18 cellular contexts compared by ENCODE assay signal in genomic region chr19:30026933-30027332, GRCh38.
DNase-seq lines count a peak whose midpoint lies in the region; ATAC-seq and TF ChIP-seq lines count a peak whose summit lies in the region.
"Had no signal": no experiment of that assay in that cellular context is flagged by ENCODE, and none has a peak within 500 bp of the region (broad histone marks: within the 10 kb centered on the region; RNA-seq: fewer than 3 reads in every experiment).

No MANE protein-coding gene starts in this region.

- BruUV-seq in MCF 10A (replicated peaks; lab: Mats Ljungman, UMichigan) (no TSS peak), mammary epithelial cell (replicated peaks; lab: Mats Ljungman, UMichigan) (no TSS peak)

- CTCF ChIA-PET in MCF 10A (lab: Yijun Ruan, JAX) (interaction anchor here (0.7 to 1.3 kb wide), 2 partner anchors 24 to 166 kb away, joined by 3 read pairs; no protein-coding TSS in a partner anchor), mammary epithelial cell (lab: Charles Lee; ENCODE audit: low non-redundant PET) (no interaction called here), HEK293 (lab: Yijun Ruan, JAX) (no interaction called here), WTC11 (lab: Charles Lee) (no interaction called here)

- H3K36me3 Mint-ChIP-seq in MCF 10A (ENCODE audit: insufficient read depth, unreplicated experiment) (peaks cover 23% of the 10 kb centered on the region), WTC11 (peaks cover 23% of the 10 kb centered on the region)
- peaks cover 77% of the 10 kb centered on the region for H3K36me3 Mint-ChIP-seq in activated T-helper 2 cell treated with anti-CD3 and anti-CD28 coated beads, Interferon-gamma antibody, Interleukin-2, Interleukin-4, amounts not matched to agents 10 μg/mL and 5 μg/mL and 100 μg/mL, durations not matched to agents 14 hours and 24 hours and 36 hours (ENCODE audit: low read depth)

- H3K4me3 Mint-ChIP-seq in MCF 10A (ENCODE audit: unreplicated experiment) (no peak overlapping the region), WTC11 (no peak overlapping the region)
- H3K4me3 Mint-ChIP-seq in activated T-helper 2 cell treated with anti-CD3 and anti-CD28 coated beads, Interferon-gamma antibody, Interleukin-2, Interleukin-4, amounts not matched to agents 10 μg/mL and 5 μg/mL and 100 μg/mL, durations not matched to agents 14 hours and 24 hours and 36 hours (ENCODE audit: low read depth): no peak overlapping the region
- H3K4me3 Mint-ChIP-seq: B cell; CD4-positive, alpha-beta T cell; CD8-positive, alpha-beta T cell had no signal

- H3K4me1 Mint-ChIP-seq in MCF 10A (ENCODE audit: insufficient read depth, unreplicated experiment) (peaks cover 19% of the 10 kb centered on the region), WTC11 (peaks cover 40% of the 10 kb centered on the region)
- H3K4me1 Mint-ChIP-seq in activated T-helper 2 cell treated with anti-CD3 and anti-CD28 coated beads, Interferon-gamma antibody, Interleukin-2, Interleukin-4, amounts not matched to agents 10 μg/mL and 5 μg/mL and 100 μg/mL, durations not matched to agents 14 hours and 24 hours and 36 hours (ENCODE audit: low read depth): peaks cover 24% of the 10 kb centered on the region

- H3K9me3 ChIP-seq in mammary epithelial cell (replicated peaks; ENCODE audit: insufficient read depth, low read length) (no peaks in the 10 kb centered on the region), HEK293 (ENCODE audit: control insufficient read depth, insufficient read depth, low read depth, low read length) (peaks cover 11% of the 10 kb centered on the region)
- H3K9me3 ChIP-seq: Caco-2 had no signal

- in situ Hi-C loops in mammary epithelial cell (cut with MboI; ENCODE audit: low sequenced_read_pairs in 2 of 2): no loop called here

- H3K9me3 Mint-ChIP-seq in MCF 10A (ENCODE audit: unreplicated experiment) (no peaks in the 10 kb centered on the region), WTC11 (peaks cover 3% of the 10 kb centered on the region; the same call in 1 of the 2 replicates)
- peaks cover 10% of the 10 kb centered on the region for H3K9me3 Mint-ChIP-seq in activated T-helper 2 cell treated with anti-CD3 and anti-CD28 coated beads, Interferon-gamma antibody, Interleukin-2, Interleukin-4, amounts not matched to agents 10 μg/mL and 5 μg/mL and 100 μg/mL, durations not matched to agents 14 hours and 24 hours and 36 hours

- H3K27ac ChIP-seq in mammary epithelial cell (ENCODE audit: insufficient read depth, low read depth, low read length) (no peak overlapping the region), HEK293 (ENCODE audit: extremely low read depth, low read depth, low read length) (no peak overlapping the region)
- H3K27ac ChIP-seq: BLaER1 treated with 17β-estradiol and CSF1 and Interleukin-3, amounts not matched to agents 10 nM and 100 nM; C4-2B had no signal

- intact Hi-C loops in MCF 10A (cut with micrococcal nuclease): no loop called here
- intact Hi-C loops in mammary epithelial cell (cut with micrococcal nuclease): no loop called here
- intact Hi-C loops in activated T-helper 2 cell treated with anti-CD3 and anti-CD28 coated beads, Interferon-gamma antibody, Interleukin-2, Interleukin-4, amounts not matched to agents 10 μg/mL and 5 μg/mL and 100 μg/mL, durations not matched to agents 14 hours and 24 hours and 36 hours (cut with micrococcal nuclease): no loop called here

- no peak overlapping the region for H3K9ac ChIP-seq in mammary epithelial cell (ENCODE audit: insufficient read depth, low read length)
- H3K9ac ChIP-seq: BLaER1 treated with 17β-estradiol and CSF1 and Interleukin-3, amounts not matched to agents 10 nM and 100 nM had no signal

- H4K20me1 ChIP-seq in mammary epithelial cell (ENCODE audit: insufficient read depth, low read length): no peaks in the 10 kb centered on the region
- H4K20me1 ChIP-seq: BLaER1 treated with 17β-estradiol and CSF1 and Interleukin-3, amounts not matched to agents 10 nM and 100 nM had no signal

- TF ChIP-seq CTCF in MCF 10A (IDR thresholded peaks at IDR 0.05; ENCODE audit: unreplicated experiment) (no peak), mammary epithelial cell (conservative IDR thresholded peaks at IDR 0.05 in 1 of 2, IDR thresholded peaks at IDR 0.05 in 1 of 2; ENCODE audit: extremely low read depth in 1 of 2, insufficient read depth in 1 of 2, low read depth in 1 of 2, low read length in 2 of 2) (no peak), HEK293 (tag by site-specific recombination; IDR thresholded peaks at IDR 0.05) (no peak), WTC11 (IDR thresholded peaks at IDR 0.05) (no peak)

- POLR2A ChIA-PET in MCF 10A (lab: Yijun Ruan, JAX): no interaction called here
- POLR2A ChIA-PET in HEK293 (lab: Yijun Ruan, JAX): no interaction called here
- POLR2A ChIA-PET in WTC11 (lab: Charles Lee): no interaction called here

- DNase-seq in MCF 10A (ENCODE audit: unreplicated experiment) (no peak), mammary epithelial cell (no peak), WTC11 (ENCODE audit: low spot score) (no peak), NCI-H524 treated with DMSO at 0.1 percent for 48 hours (lab: John Stamatoyannopoulos, UW) (no peak), nucleus accumbens (lab: John Stamatoyannopoulos, UW) (no peak)
- DNase-seq in activated T-helper 2 cell treated with anti-CD3 and anti-CD28 coated beads, Interferon-gamma antibody, Interleukin-2, Interleukin-4, amounts not matched to agents 10 μg/mL and 5 μg/mL and 100 μg/mL, durations not matched to agents 14 hours and 24 hours and 36 hours (ENCODE audit: low spot score): no peak
- DNase-seq: 8988T; AML-193; Caco-2; Calu3; CD4-positive, alpha-beta T cell; CD8-positive, alpha-beta T cell; DMS79 treated with DMSO at 0.1 percent for 48 hours; GF-D8 had no signal

- H3K4me3 ChIP-seq in mammary epithelial cell (replicated peaks in 1 of 3; ENCODE audit: insufficient read depth in 1 of 3, low read depth in 2 of 3, low read length in 3 of 3) (no peak overlapping the region), HEK293 (ENCODE audit: low read depth, low read length) (no peak overlapping the region)
- H3K4me3 ChIP-seq: BLaER1 treated with 17β-estradiol and CSF1 and Interleukin-3, amounts not matched to agents 10 nM and 100 nM had no signal

- dilution Hi-C loops in mammary epithelial cell (cut with HindIII; ENCODE audit: low sequenced_read_pairs): no loop called here

- no peaks in the 10 kb centered on the region for H3K36me3 ChIP-seq in mammary epithelial cell (ENCODE audit: insufficient read depth, low read length)
- H3K36me3 ChIP-seq in HEK293 (ENCODE audit: control insufficient read depth in 2 of 2, insufficient read depth in 1 of 2, low read length in 2 of 2): peaks cover 9 to 59% of the 10 kb centered on the region in 2 experiments

- no peaks in the 10 kb centered on the region for H3K27me3 ChIP-seq in mammary epithelial cell (ENCODE audit: insufficient read depth, low read length)
- H3K27me3 ChIP-seq: BLaER1 treated with 17β-estradiol and CSF1 and Interleukin-3, amounts not matched to agents 10 nM and 100 nM had no signal

- H3K4me2 ChIP-seq in mammary epithelial cell (ENCODE audit: insufficient read depth, low read depth, low read length): no peak overlapping the region
- H3K4me2 ChIP-seq: BLaER1 treated with 17β-estradiol and CSF1 and Interleukin-3, amounts not matched to agents 10 nM and 100 nM had no signal

- H2AFZ ChIP-seq in mammary epithelial cell (ENCODE audit: low read depth, low read length): no peak overlapping the region

- 100% methylated on average over 1 of the region's 1 CpG for WGBS in mammary epithelial cell (ENCODE audit: low coverage, missing lambda C conversion rate)

- H3K4me1 ChIP-seq in mammary epithelial cell (ENCODE audit: insufficient read depth, low read length) (peaks cover 11% of the 10 kb centered on the region), HEK293 (ENCODE audit: control insufficient read depth, insufficient read depth, low read length) (peaks cover 32% of the 10 kb centered on the region)
- H3K4me1 ChIP-seq: Caco-2 had no signal

- H3K27ac Mint-ChIP-seq in MCF 10A (ENCODE audit: low read depth, unreplicated experiment): peak overlapping the region; percentile 16
- no peak overlapping the region for H3K27ac Mint-ChIP-seq in WTC11
- no peak overlapping the region for H3K27ac Mint-ChIP-seq in activated T-helper 2 cell treated with anti-CD3 and anti-CD28 coated beads, Interferon-gamma antibody, Interleukin-2, Interleukin-4, amounts not matched to agents 10 μg/mL and 5 μg/mL and 100 μg/mL, durations not matched to agents 14 hours and 24 hours and 36 hours
- H3K27ac Mint-ChIP-seq: B cell; CD4-positive, alpha-beta T cell; CD8-positive, alpha-beta T cell had no signal

- H3K27me3 Mint-ChIP-seq in MCF 10A (ENCODE audit: insufficient read depth, unreplicated experiment) (no peaks in the 10 kb centered on the region), WTC11 (ENCODE audit: low read depth) (no peaks in the 10 kb centered on the region)
- no peaks in the 10 kb centered on the region for H3K27me3 Mint-ChIP-seq in activated T-helper 2 cell treated with anti-CD3 and anti-CD28 coated beads, Interferon-gamma antibody, Interleukin-2, Interleukin-4, amounts not matched to agents 10 μg/mL and 5 μg/mL and 100 μg/mL, durations not matched to agents 14 hours and 24 hours and 36 hours (ENCODE audit: low read depth)
- H3K27me3 Mint-ChIP-seq: B cell; CD4-positive, alpha-beta T cell had no signal

- H3K79me2 ChIP-seq in mammary epithelial cell (ENCODE audit: insufficient read depth, low read length): peaks cover 3% of the 10 kb centered on the region

- no peak for ATAC-seq in WTC11
- ATAC-seq: CD8-positive, alpha-beta T cell had no signal

TF ChIP-seq in WTC11, 78 proteins besides CTCF, POLR2A, EP300 and RAD21 (continues in another document):
- TF ChIP-seq ZNF121 (CRISPR knock-in tag; IDR thresholded peaks at IDR 0.05): peak; percentile 57; the same call in 1 of the 2 replicates
